8 cellular contexts compared by ENCODE assay signal in genomic region chr12:56118688-56119045, GRCh38. TPM values are rescaled to one million over a fixed set of nuclear protein-coding genes. Genes with fewer than 3 reads are reported as not detected.
A peak's percentile ranks its signal among the peaks of the same experiment; 100 is the strongest.
DNase-seq lines count a peak whose midpoint lies in the region; ATAC-seq and TF ChIP-seq lines count a peak whose summit lies in the region.

No MANE protein-coding gene starts in this region.

- H4K20me1 ChIP-seq in hepatocyte (ENCODE audit: insufficient read depth, poor library complexity, severe bottlenecking) = peaks cover 2% of the 10 kb centered on the region

- peak overlapping the region; percentile 86 for H3K4me2 ChIP-seq in hepatocyte

- ATAC-seq in GM21529 (IDR thresholded peaks at IDR 0.05; ENCODE audit: unreplicated experiment) = peak; percentile 6
- ATAC-seq in T-helper 17 cell = no peak
- ATAC-seq in HG02763 (IDR thresholded peaks at IDR 0.05; ENCODE audit: unreplicated experiment) = no peak

- peak overlapping the region; percentile 98 for H3K4me3 Mint-ChIP-seq in T-helper 17 cell

- POLR2A ChIA-PET in AG04450 (lab: Yijun Ruan, JAX) = interaction anchor here (0.7 to 3.6 kb wide), 12 partner anchors 9 to 150 kb away, joined by 3 to 42 read pairs (median 7); partner anchors contain the start of genes ESYT1, MYL6, PA2G4 and RAB5B

- TF ChIP-seq EP300 in stomach (IDR thresholded peaks at IDR 0.05) = no peak

- H3K9me2 ChIP-seq in hepatocyte (replicated peaks; ENCODE audit: insufficient read depth) = no peaks in the 10 kb centered on the region

- H3K4me3 ChIP-seq in AG04450 (ENCODE audit: low read depth, low read length) (peak overlapping the region; percentile 92), hepatocyte (peak overlapping the region; percentile 38), stomach (peak overlapping the region; percentile 69 to 79 (median 74))

- CTCF ChIA-PET in AG04450 (lab: Charles Lee) = interaction anchor here (0.6 to 5.3 kb wide), 17 partner anchors 9 to 380 kb away, joined by 3 to 96 read pairs (median 4); partner anchors contain the start of genes CNPY2, ESYT1, PA2G4 and RNF41

- no peak for TF ChIP-seq POLR2A in stomach (IDR thresholded peaks at IDR 0.05)

- H3K27me3 Mint-ChIP-seq in T-helper 17 cell = no peaks in the 10 kb centered on the region

- intact Hi-C loops in stomach (cut with DNase I; ENCODE audit: low total_unique reads) = no loop called here

- H3K4me1 Mint-ChIP-seq in T-helper 17 cell = peaks cover 34% of the 10 kb centered on the region

- DNase-seq in AG04450 (ENCODE audit: low read depth, low spot score) = no peak
- no peak for DNase-seq in T-helper 17 cell
- DNase-seq in hepatocyte (ENCODE audit: low spot score) = no peak
- no peak for DNase-seq in stomach
- no peak for DNase-seq in NCI-H1105 treated with DMSO at 0.1 percent for 48 hours (lab: John Stamatoyannopoulos, UW)
- DNase-seq in NCI-H526 (lab: John Stamatoyannopoulos, UW) = no peak

- peak overlapping the region; percentile 41 for H2AFZ ChIP-seq in hepatocyte

- H3K36me3 ChIP-seq in hepatocyte (replicated peaks; ENCODE audit: insufficient read depth, low read depth) = no peaks in the 10 kb centered on the region
- peaks cover 11 to 41% (median 26%) of the 10 kb centered on the region in 4 donors for H3K36me3 ChIP-seq in stomach

- WGBS in hepatocyte (ENCODE audit: low lambda C conversion rate, missing lambda C conversion rate) = 15% methylated on average over 10 of the region's 10 CpGs
- 2 to 6% (median 4%) methylated on average over 10 of the region's 10 CpGs for WGBS in stomach, 5 donors

- H3K27ac ChIP-seq in AG04450 (ENCODE audit: low read depth, low read length) = peak overlapping the region; percentile 84
- peak overlapping the region; percentile 86 for H3K27ac ChIP-seq in hepatocyte
- peak overlapping the region; percentile 95 to 97 (median 96) for H3K27ac ChIP-seq in stomach

- peaks cover 14% of the 10 kb centered on the region for H3K4me1 ChIP-seq in hepatocyte (ENCODE audit: insufficient read depth)
- H3K4me1 ChIP-seq in stomach = peaks cover 18 to 53% (median 35%) of the 10 kb centered on the region in 4 donors

- TF ChIP-seq CTCF in AG04450 (IDR thresholded peaks at IDR 0.05; ENCODE audit: low read depth, low read length) (no peak), hepatocyte (IDR thresholded peaks at IDR 0.05; ENCODE audit: poor library complexity) (no peak), stomach (IDR thresholded peaks at IDR 0.05) (no peak)

- peaks cover 8% of the 10 kb centered on the region for H3K36me3 Mint-ChIP-seq in T-helper 17 cell (ENCODE audit: low read depth)

- peak overlapping the region; percentile 99 for H3K27ac Mint-ChIP-seq in T-helper 17 cell

- H3K9me3 ChIP-seq in AG04450 (ENCODE audit: control insufficient read depth, insufficient read depth, low read length) (no peaks in the 10 kb centered on the region; the same call in 1 of the 2 replicates), T-helper 17 cell (ENCODE audit: control insufficient read depth, low read length, poor library complexity, severe bottlenecking) (no peaks in the 10 kb centered on the region), hepatocyte (ENCODE audit: low read depth) (no peaks in the 10 kb centered on the region), stomach (no peaks in the 10 kb centered on the region)

- H3K27me3 ChIP-seq in AG04450 (ENCODE audit: control insufficient read depth, insufficient read depth, low read length) (no peaks in the 10 kb centered on the region), hepatocyte (no peaks in the 10 kb centered on the region), stomach (no peaks in the 10 kb centered on the region)

- H3K79me2 ChIP-seq in hepatocyte = peaks cover 12% of the 10 kb centered on the region

RNA-seq across cellular contexts. Expression of gene ZC3H10, which starts 0.6 kb away (rescaled TPM):
- polyA plus RNA-seq in AG04450 (2011; rRNA removed) (1.5 and 1.9 TPM in 2 replicates), hepatocyte (2.2 and 5.7 TPM in 2 replicates), stomach (1 to 10 TPM; 1.5 to 2.2 (median 1.8) TPM)
- polyA minus RNA-seq in AG04450 (2011; rRNA and poly(A)+ RNA removed) = 6.9 and 8.0 TPM in 2 replicates
- total RNA-seq in T-helper 17 cell (1 to 10 TPM; 6.8 to 8.7 TPM), hepatocyte (3.7 and 9.0 TPM in 2 replicates), stomach (1 to 10 TPM in 3 of 5 donors, under 1 TPM in 2; under 0.01 to 5.8 (median 3.1) TPM)

RNA-seq across cellular contexts. Expression of gene RPL41, which starts 2.2 kb away (rescaled TPM):
- 7,461 and 7,686 TPM in 2 replicates for polyA plus RNA-seq in AG04450 (2011; rRNA removed)
- polyA minus RNA-seq in AG04450 (2011; rRNA and poly(A)+ RNA removed) = 1,161 and 1,303 TPM in 2 replicates
- total RNA-seq in T-helper 17 cell = 1,000 to 10,000 TPM; 5,484 to 5,668 TPM
- total RNA-seq in hepatocyte = 2,379 and 2,801 TPM in 2 replicates
- 2,115 and 2,240 TPM in 2 replicates for polyA plus RNA-seq in hepatocyte
- total RNA-seq in stomach = 1,000 to 10,000 TPM; 1,483 to 3,736 (median 1,919) TPM
- polyA plus RNA-seq in stomach = 1,000 to 10,000 TPM; 5,931 to 8,449 (median 6,584) TPM

RNA-seq across cellular contexts. Expression of gene ESYT1, which starts 9.4 kb away (rescaled TPM):
- polyA plus RNA-seq in AG04450 (2011; rRNA removed) = 127 and 140 TPM in 2 replicates
- polyA minus RNA-seq in AG04450 (2011; rRNA and poly(A)+ RNA removed) = 246 and 296 TPM in 2 replicates
- 100 to 1,000 TPM; 178 to 211 TPM for total RNA-seq in T-helper 17 cell
- 44.9 and 52.3 TPM in 2 replicates for total RNA-seq in hepatocyte
- 40.0 and 43.8 TPM in 2 replicates for polyA plus RNA-seq in hepatocyte
- total RNA-seq in stomach = 100 to 1,000 TPM in 1 of 5 donors, 10 to 100 TPM in 4; 23.3 to 142 (median 63.7) TPM
- polyA plus RNA-seq in stomach = 10 to 100 TPM in 2 of 3 donors, 1 to 10 TPM in 1; 8.6 to 32.8 (median 13.8) TPM

RNA-seq across cellular contexts. Expression of gene PA2G4, which starts 14.3 kb away (rescaled TPM):
- polyA plus RNA-seq in AG04450 (2011; rRNA removed) = 169 and 223 TPM in 2 replicates
- polyA minus RNA-seq in AG04450 (2011; rRNA and poly(A)+ RNA removed) = 69.1 and 79.9 TPM in 2 replicates
- total RNA-seq in T-helper 17 cell = 10 to 100 TPM; 62.0 to 76.2 TPM
- 87.9 and 90.7 TPM in 2 replicates for total RNA-seq in hepatocyte
- polyA plus RNA-seq in hepatocyte = 102 and 109 TPM in 2 replicates
- total RNA-seq in stomach = 100 to 1,000 TPM in 2 of 5 donors, 10 to 100 TPM in 3; 33.8 to 144 (median 68.7) TPM
- 100 to 1,000 TPM in 1 of 3 donors, 10 to 100 TPM in 2; 74.1 to 101 (median 95.1) TPM for polyA plus RNA-seq in stomach

RNA-seq across cellular contexts. Expression of gene MYL6B, which starts 33.7 kb away (rescaled TPM):
- 118 and 124 TPM in 2 replicates for polyA plus RNA-seq in AG04450 (2011; rRNA removed)
- polyA minus RNA-seq in AG04450 (2011; rRNA and poly(A)+ RNA removed) = 51.2 and 67.1 TPM in 2 replicates
- 1 to 10 TPM; 5.4 to 9.0 TPM for total RNA-seq in T-helper 17 cell
- total RNA-seq in hepatocyte = 80.6 and 98.1 TPM in 2 replicates
- 82.2 and 83.9 TPM in 2 replicates for polyA plus RNA-seq in hepatocyte
- 10 to 100 TPM in 3 of 5 donors, 1 to 10 TPM in 1, not detected in 1; 4.9 to 24.3 (median 20.6) TPM for total RNA-seq in stomach
- polyA plus RNA-seq in stomach = 10 to 100 TPM; 53.4 to 98.1 (median 60.2) TPM

Comparison
In these comparisons a context has a peak if more than half of its experiments do, and no peak if none do; other contexts are left out.
1. H3K4me3 ChIP-seq: peak in every context shown above with its lines; median percentile 92 in AG04450; 74 in stomach; 38 in hepatocyte.